ENCODE assay signal across 8 cellular contexts in the genomic region with DNA sequence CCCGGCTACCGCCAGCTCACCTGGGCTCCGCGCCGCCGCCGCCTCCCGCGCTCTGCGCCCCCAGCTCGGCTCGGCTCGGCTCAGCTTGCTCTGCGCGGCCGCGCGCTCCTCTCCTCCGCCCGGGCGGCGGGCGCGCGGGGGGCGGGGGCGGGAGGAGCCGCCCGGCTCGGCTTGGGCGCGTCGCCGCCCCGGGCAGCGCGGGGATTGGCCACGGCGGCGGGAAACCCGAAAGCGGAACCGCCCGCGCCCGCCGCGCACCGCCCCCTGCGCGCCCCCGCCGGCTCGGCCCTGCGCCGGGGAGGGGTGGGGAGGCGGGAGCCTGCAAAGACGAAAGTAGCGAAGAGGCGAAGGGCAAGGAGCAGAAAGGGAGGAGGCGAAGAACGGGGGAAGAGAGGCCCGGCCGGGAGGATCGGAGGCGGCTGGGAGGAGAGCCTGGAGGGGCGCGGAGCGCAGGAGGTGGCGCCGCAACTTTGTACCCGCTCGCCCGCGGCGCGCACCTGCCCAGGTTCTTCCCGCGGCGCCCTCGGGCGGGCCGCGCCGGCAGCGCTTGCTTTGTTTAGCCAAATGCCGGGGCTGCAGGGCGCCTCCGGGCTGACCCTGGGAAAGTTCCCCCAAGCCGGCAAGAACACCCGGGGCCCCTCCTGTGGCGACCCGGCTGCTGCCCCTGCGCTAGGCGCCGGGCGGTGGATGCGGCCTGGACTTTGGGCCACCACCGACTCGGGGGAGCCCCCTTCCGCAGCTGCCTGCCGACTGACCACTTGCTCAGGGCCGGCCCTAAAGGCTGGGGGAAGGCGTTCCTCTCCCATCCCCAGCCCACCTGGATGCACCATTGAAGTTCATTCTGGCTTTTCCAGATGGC. TPM values are rescaled to one million over a fixed set of nuclear protein-coding genes. Genes with fewer than 3 reads are reported as not detected.
DNase-seq lines count a peak whose midpoint lies in the region; ATAC-seq and TF ChIP-seq lines count a peak whose summit lies in the region.

Gene CAMKK2 (minus strand): TSS at position 92 of the 859 bp plus-strand sequence. CDS start 22,183 bp downstream, outside the sequence.

- H3K27me3 ChIP-seq in psoas muscle (ENCODE audit: insufficient read depth in 3 of 3, low read length in 2 of 3) = no peaks in the 10 kb centered on the region

- peak within 1 kb of the TSS; percentile 82 for H3K27ac ChIP-seq in psoas muscle

- H3K4me1 Mint-ChIP-seq in T-helper 17 cell = peaks cover 15% of the 10 kb centered on the region

- H3K4me3 Mint-ChIP-seq in T-helper 17 cell = peak within 1 kb of the TSS; percentile 93

- H3K27ac Mint-ChIP-seq in T-helper 17 cell = peak within 1 kb of the TSS; percentile 83

- no peaks in the 10 kb centered on the region for H3K36me3 Mint-ChIP-seq in T-helper 17 cell (ENCODE audit: low read depth)

- peaks cover 22% of the 10 kb centered on the region for H3K4me1 ChIP-seq in psoas muscle

- peaks cover 0 to 10% of the 10 kb centered on the region in 2 donors for H3K36me3 ChIP-seq in psoas muscle (ENCODE audit: insufficient read depth in 1 of 2, low read depth in 1 of 2)

- peak; percentile 80 for ATAC-seq in HG02678 (IDR thresholded peaks at IDR 0.05; ENCODE audit: unreplicated experiment)
- ATAC-seq in T-helper 17 cell = peak; percentile 92
- ATAC-seq in left ventricle myocardium superior = peak; percentile 97
- ATAC-seq in psoas muscle = peak; percentile 94 to 96 (median 96)

- intact Hi-C loops in left ventricle myocardium superior (cut with micrococcal nuclease) (no loop called here), psoas muscle (cut with DNase I) (loop anchor here in 1 of 2 donors (5.0 kb wide), 1 partner anchor 55 kb away; the partner anchor contains the start of gene ANAPC5)

- H3K27me3 Mint-ChIP-seq in T-helper 17 cell = no peaks in the 10 kb centered on the region

- DNase-seq in NCI-H1417 (lab: John Stamatoyannopoulos, UW) = peak; percentile 95 to 98 (median 96)
- peak; percentile 84 to 86 (median 86) for DNase-seq in T-helper 17 cell
- peak; percentile 55 for DNase-seq in amniotic stem cell (lab: John Stamatoyannopoulos, UW)
- DNase-seq in left ventricle myocardium superior = peak; percentile 92
- peak; percentile 90 to 91 for DNase-seq in psoas muscle
- peak; percentile 81 for DNase-seq in ureter (ENCODE audit: low spot score)

- peak; percentile 35 for TF ChIP-seq CTCF in GM12875 (IDR thresholded peaks at IDR 0.05; ENCODE audit: borderline replicate concordance, insufficient read depth, low read depth, low read length)
- TF ChIP-seq CTCF in psoas muscle (IDR thresholded peaks at IDR 0.05) = peak; percentile 20

- H3K9me3 ChIP-seq in T-helper 17 cell (ENCODE audit: control insufficient read depth, low read length, poor library complexity, severe bottlenecking) (no peaks in the 10 kb centered on the region), psoas muscle (no peaks in the 10 kb centered on the region)

- H3K4me3 ChIP-seq in GM12875 (ENCODE audit: low read depth, low read length) = peak within 1 kb of the TSS; percentile 94
- H3K4me3 ChIP-seq in psoas muscle = peak within 1 kb of the TSS; percentile 99

- 0 to 2% (median 1%) methylated on average over 31 to 104 of the region's 104 CpGs for WGBS in psoas muscle, 3 donors

RNA-seq across cellular contexts. Expression of gene CAMKK2, which starts in this region (rescaled TPM):
- total RNA-seq in T-helper 17 cell (10 to 100 TPM; 12.5 to 15.8 TPM), left ventricle myocardium superior (16.8 TPM), psoas muscle (10 to 100 TPM in 2 of 4 donors, 1 to 10 TPM in 2; 6.8 to 12.3 (median 10.4) TPM), ureter (38.8 TPM)
- polyA plus RNA-seq in psoas muscle = 1 to 10 TPM; 4.4 to 8.3 (median 5.6) TPM

Comparison
In these comparisons a context has a peak if more than half of its experiments do, and no peak if none do; other contexts are left out.
1. Peak in every context shown above with its lines: DNase-seq, ATAC-seq, H3K4me3 ChIP-seq and H3K27ac ChIP-seq.